9 cellular contexts compared by ENCODE assay signal in the genomic region with DNA sequence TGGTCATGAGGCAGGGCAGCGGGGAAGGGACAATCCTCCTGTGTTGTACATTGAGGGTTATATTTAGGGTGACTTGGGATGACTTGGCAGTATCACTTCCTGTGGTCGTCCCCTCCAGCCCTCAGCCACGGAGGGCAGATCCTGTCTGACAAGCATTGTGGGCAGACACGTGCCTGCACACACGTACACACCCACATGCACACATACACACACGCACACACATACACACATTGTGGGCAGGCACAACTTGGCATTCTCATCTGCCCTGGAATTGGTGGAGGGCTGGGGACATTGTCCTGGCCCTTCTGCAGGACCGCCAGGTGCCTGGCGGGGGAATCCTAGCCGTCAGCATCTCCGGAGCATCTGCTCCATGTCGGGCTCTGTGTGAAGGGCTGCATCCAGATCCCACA.
A peak's percentile ranks its signal among the peaks of the same experiment; 100 is the strongest.
DNase-seq lines count a peak whose midpoint lies in the region; ATAC-seq and TF ChIP-seq lines count a peak whose summit lies in the region.
"Had no signal": no experiment of that assay in that cellular context is flagged by ENCODE, and none has a peak within 500 bp of the region (broad histone marks: within the 10 kb centered on the region; RNA-seq: fewer than 3 reads in every experiment).

No MANE protein-coding gene starts in this region.

- DNase-seq in GM20000 (ENCODE audit: low spot score) (peak; percentile 64), SIG-M5 (lab: John Stamatoyannopoulos, UW) (peak; percentile 44), foreskin melanocyte (peak; percentile 98), inferior parietal cortex (ENCODE audit: extremely low spot score) (no peak), HuH-7 (ENCODE audit: low spot score) (no peak), NCI-H1092 treated with DMSO at 0.1 percent for 48 hours (lab: John Stamatoyannopoulos, UW) (no peak)
- peak; percentile 31 to 32 for DNase-seq in stimulated activated CD4-positive, alpha-beta T cell treated with anti-CD3 and anti-CD28 coated beads, Interleukin-2, amount 100 ng/mL, for 48 hours
- DNase-seq: MG63 had no signal

- no peak for ATAC-seq in HG02623 (IDR thresholded peaks at IDR 0.05; ENCODE audit: unreplicated experiment)

- TF ChIP-seq CTCF in GM20000 (IDR thresholded peaks at IDR 0.05; ENCODE audit: extremely low read depth, missing control alignments) = no peak

Comparison
In these comparisons a context has a peak if more than half of its experiments do, and no peak if none do; other contexts are left out.
1. DNase-seq: peak in GM20000 (single experiment), SIG-M5 (single experiment), foreskin melanocyte (single experiment) and stimulated activated CD4-positive, alpha-beta T cell treated with anti-CD3 and anti-CD28 coated beads, Interleukin-2, amount 100 ng/mL, for 48 hours (2 of 2); none in inferior parietal cortex (single experiment), HuH-7 (single experiment) and NCI-H1092 treated with DMSO at 0.1 percent for 48 hours (single experiment).